15 cellular contexts compared by ENCODE assay signal in the genomic region with DNA sequence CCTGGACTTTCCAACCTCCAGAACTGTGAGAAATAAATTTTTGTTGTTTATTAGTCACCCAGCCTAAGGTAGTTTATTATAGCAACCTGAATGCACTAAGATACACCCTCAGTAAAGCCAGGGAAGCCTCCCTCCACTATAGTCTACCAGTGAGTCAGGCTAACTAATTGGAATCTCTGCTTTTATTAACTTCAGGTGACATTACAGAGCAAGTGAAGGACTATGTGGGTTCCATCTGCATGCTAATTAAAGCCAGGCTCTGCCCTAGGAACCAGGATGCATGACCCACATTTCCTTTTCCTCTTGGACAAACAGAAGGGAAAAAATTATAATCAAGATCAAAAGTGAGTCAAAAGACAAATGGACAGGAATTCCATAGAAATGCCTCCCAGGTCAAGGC.
"Had no signal": no experiment of that assay in that cellular context is flagged by ENCODE, and none has a peak within 500 bp of the region (broad histone marks: within the 10 kb centered on the region; RNA-seq: fewer than 3 reads in every experiment).

No MANE protein-coding gene starts in this region.

- H3K4me1 ChIP-seq: colonic mucosa, gastrocnemius medialis, heart right ventricle, left lung, stomach had no signal

- H3K9me3 ChIP-seq: colonic mucosa, gastrocnemius medialis, thoracic aorta had no signal

- H3K27me3 ChIP-seq: colonic mucosa, gastrocnemius medialis, left lung, stomach had no signal

- H3K4me3 ChIP-seq: colonic mucosa, gastrocnemius medialis, heart right ventricle, left lung, stomach, thoracic aorta had no signal

- H3K36me3 ChIP-seq: colonic mucosa, gastrocnemius medialis, heart right ventricle, left lung, stomach, thoracic aorta had no signal

- DNase-seq: activated CD4-positive, alpha-beta memory T cell treated with anti-CD3 and anti-CD28 coated beads, Interleukin-2, amount 10 ng/mL, durations not matched to agents 7 days and 5 days; activated naive CD8-positive, alpha-beta T cell treated with anti-CD3 and anti-CD28 coated beads, Interleukin-2, amount 10 ng/mL, durations not matched to agents 7 days and 5 days; activated T-cell treated with anti-CD3 and anti-CD28 coated beads, Interleukin-2, amount 50 U/mL, for 72 hours; colonic mucosa; effector CD8-positive, alpha-beta T cell; gastrocnemius medialis; heart right ventricle; left lung; mesendoderm; nephron progenitor cell; stimulated activated CD4-positive, alpha-beta T cell treated with anti-CD3 and anti-CD28 coated beads, Interleukin-4, amount 100 ng/mL, for 24 hours; stomach; T-helper 9 cell had no signal

- H3K27ac ChIP-seq: colonic mucosa, epithelial cell of prostate, gastrocnemius medialis, heart right ventricle, left lung, stomach, thoracic aorta had no signal

- ATAC-seq: gastrocnemius medialis, heart right ventricle, left lung had no signal
